ENCODE assay signal across 9 cellular contexts in genomic region chr4:154082760-154083530, GRCh38.
DNase-seq lines count a peak whose midpoint lies in the region; ATAC-seq and TF ChIP-seq lines count a peak whose summit lies in the region.
"Had no signal": no experiment of that assay in that cellular context is flagged by ENCODE, and none has a peak within 500 bp of the region (broad histone marks: within the 10 kb centered on the region; RNA-seq: fewer than 3 reads in every experiment).

No MANE protein-coding gene starts in this region.

- no peak overlapping the region for H2BK15ac ChIP-seq in H9 (ENCODE audit: low read depth, low read length)

- no peak overlapping the region for H3K27ac ChIP-seq in DND-41 (ENCODE audit: low read length)
- H3K27ac ChIP-seq in H9 (ENCODE audit: insufficient read length, low read depth, low read length) = no peak overlapping the region
- H3K27ac ChIP-seq in esophagus squamous epithelium = no peak overlapping the region
- H3K27ac ChIP-seq in osteoblast (ENCODE audit: low read depth, low read length) = no peak overlapping the region

- H2AFZ ChIP-seq in DND-41 (ENCODE audit: low read depth, low read length) = no peak overlapping the region
- no peak overlapping the region for H2AFZ ChIP-seq in H9 (ENCODE audit: low read length)
- no peak overlapping the region for H2AFZ ChIP-seq in osteoblast (ENCODE audit: low read length)

- no peak overlapping the region for H3K4ac ChIP-seq in H9 (ENCODE audit: low read depth, low read length)

- no peak overlapping the region for H3K56ac ChIP-seq in H9 (ENCODE audit: insufficient read length, low read depth, low read length)

- H3K36me3 ChIP-seq in DND-41 (ENCODE audit: insufficient read depth, low read length) = no peaks in the 10 kb centered on the region
- H3K36me3 ChIP-seq in esophagus squamous epithelium = no peaks in the 10 kb centered on the region
- H3K36me3 ChIP-seq in osteoblast (ENCODE audit: insufficient read depth, low read length) = no peaks in the 10 kb centered on the region

- TF ChIP-seq POLR2A in esophagus squamous epithelium (IDR thresholded peaks at IDR 0.05) = no peak

- H2BK20ac ChIP-seq in H9 (ENCODE audit: low read depth, low read length, poor library complexity, severe bottlenecking) = no peak overlapping the region

- H3K79me2 ChIP-seq in DND-41 (ENCODE audit: insufficient read depth, low read length) (no peaks in the 10 kb centered on the region), H9 (ENCODE audit: insufficient read depth, low read length) (no peaks in the 10 kb centered on the region), osteoblast (ENCODE audit: insufficient read depth, low read length) (no peaks in the 10 kb centered on the region)

- peak; percentile 81 for ATAC-seq in DND-41 (ENCODE audit: insufficient read depth, low read depth)

- no peak overlapping the region for H4K8ac ChIP-seq in H9 (replicated peaks; ENCODE audit: insufficient read length, low read depth, low read length)

- H3K4me3 Mint-ChIP-seq in H9 = no peak overlapping the region

- no peak overlapping the region for H4K91ac ChIP-seq in H9 (ENCODE audit: insufficient read length, low read depth, low read length)

- H2BK120ac ChIP-seq in H9 (ENCODE audit: low read depth, low read length, poor library complexity, severe bottlenecking) = no peak overlapping the region

- H2BK5ac ChIP-seq in H9 (ENCODE audit: insufficient read length, low read length) = no peak overlapping the region

- DNase-seq in DND-41 = peak; percentile 24
- DNase-seq in H9 = peak; percentile 80
- DNase-seq in OCI-M1 (lab: John Stamatoyannopoulos, UW) = peak; percentile 32
- DNase-seq in iPS-NIHi11 (ENCODE audit: low spot score) = peak; percentile 46
- no peak for DNase-seq in SHP77 treated with DMSO at 0.1 percent for 48 hours (lab: John Stamatoyannopoulos, UW)
- no peak for DNase-seq in esophagus squamous epithelium (lab: John Stamatoyannopoulos, UW)
- DNase-seq in putamen (ENCODE audit: low spot score) = no peak
- no peak for DNase-seq in osteoblast (ENCODE audit: insufficient read length, low spot score, missing footprints)
- DNase-seq: effector CD8-positive, alpha-beta T cell had no signal

- TF ChIP-seq CTCF in DND-41 (IDR thresholded peaks at IDR 0.05; ENCODE audit: borderline replicate concordance, extremely low read depth, low read length, poor library complexity, severe bottlenecking) = peak; percentile 60
- TF ChIP-seq CTCF in H9 (conservative IDR thresholded peaks at IDR 0.05) = peak; percentile 79
- TF ChIP-seq CTCF in esophagus squamous epithelium (IDR thresholded peaks at IDR 0.05) = peak in 1 of 6 experiments; percentile 13
- TF ChIP-seq CTCF in osteoblast (IDR thresholded peaks at IDR 0.05; ENCODE audit: extremely low read depth, low read depth, low read length) = no peak

- intact Hi-C loops in esophagus squamous epithelium (cut with DNase I) = no loop called here

- H3K27ac Mint-ChIP-seq in H9 = no peak overlapping the region

- no peak overlapping the region for H3K18ac ChIP-seq in H9 (ENCODE audit: insufficient read length, low read depth, low read length)

- H3K14ac ChIP-seq in H9 (ENCODE audit: insufficient read depth, low read length) = no peak overlapping the region

- no peak overlapping the region for H3K23ac ChIP-seq in H9 (ENCODE audit: insufficient read length, low read depth, low read length)

- H3K4me2 ChIP-seq in DND-41 (ENCODE audit: insufficient read depth, low read length) (no peak overlapping the region), H9 (ENCODE audit: insufficient read depth, insufficient read length, low read length) (no peak overlapping the region), osteoblast (ENCODE audit: insufficient read depth, low read length) (no peak overlapping the region)

- H3K27me3 Mint-ChIP-seq in H9 (ENCODE audit: low read depth) = no peaks in the 10 kb centered on the region

- H3K36me3 Mint-ChIP-seq in H9 (ENCODE audit: insufficient read depth in 1 of 3, low read depth in 3 of 3) = no peaks in the 10 kb centered on the region

- H4K5ac ChIP-seq in H9 (ENCODE audit: insufficient read length, low read depth, low read length) = no peak overlapping the region

- H3K9me3 ChIP-seq in DND-41 (ENCODE audit: insufficient read depth, low read length, severe bottlenecking) = no peaks in the 10 kb centered on the region
- no peaks in the 10 kb centered on the region for H3K9me3 ChIP-seq in H9 (ENCODE audit: control insufficient read depth, low read depth, low read length)
- no peaks in the 10 kb centered on the region for H3K9me3 ChIP-seq in esophagus squamous epithelium
- H3K9me3 ChIP-seq in osteoblast (ENCODE audit: low read depth, low read length) = no peaks in the 10 kb centered on the region

- no peak overlapping the region for H2BK12ac ChIP-seq in H9 (ENCODE audit: insufficient read length, low read depth, low read length)

- H3K9ac ChIP-seq in DND-41 (ENCODE audit: low read depth, low read length) (no peak overlapping the region), H9 (ENCODE audit: extremely low read depth, insufficient read length, low read length) (no peak overlapping the region)

- H3K79me1 ChIP-seq in H9 (ENCODE audit: insufficient read depth, low read depth, low read length, poor library complexity, severe bottlenecking) = no peaks in the 10 kb centered on the region

- H3K27me3 ChIP-seq in DND-41 (ENCODE audit: insufficient read depth, low read length, poor library complexity) (no peaks in the 10 kb centered on the region), H9 (ENCODE audit: insufficient read depth, low read length) (no peaks in the 10 kb centered on the region), esophagus squamous epithelium (no peaks in the 10 kb centered on the region), osteoblast (ENCODE audit: insufficient read depth, low read length) (no peaks in the 10 kb centered on the region)

- peaks cover 5 to 6% of the 10 kb centered on the region in 2 experiments; a peak in 3 of 4 replicates for H3K4me1 Mint-ChIP-seq in H9

- H3T11ph ChIP-seq in H9 (ENCODE audit: low read length) = no peak overlapping the region

- H3K4me1 ChIP-seq in DND-41 (ENCODE audit: insufficient read depth, low read length) (no peaks in the 10 kb centered on the region), H9 (ENCODE audit: insufficient read depth, low read length) (no peaks in the 10 kb centered on the region), esophagus squamous epithelium (no peaks in the 10 kb centered on the region), osteoblast (ENCODE audit: insufficient read depth, low read length) (no peaks in the 10 kb centered on the region)

- no peak overlapping the region for H2AK5ac ChIP-seq in H9 (ENCODE audit: insufficient read length, low read length)

- H4K20me1 ChIP-seq in DND-41 (ENCODE audit: insufficient read depth, low read length) = no peaks in the 10 kb centered on the region
- H4K20me1 ChIP-seq in H9 (ENCODE audit: control insufficient read depth, insufficient read depth, insufficient read length) = no peaks in the 10 kb centered on the region
- no peaks in the 10 kb centered on the region for H4K20me1 ChIP-seq in osteoblast (ENCODE audit: insufficient read depth, low read length)

- H3K4me3 ChIP-seq in DND-41 (ENCODE audit: low read depth in 1 of 2, low read length in 2 of 2) (no peak overlapping the region), esophagus squamous epithelium (no peak overlapping the region), osteoblast (ENCODE audit: insufficient read depth, low read length) (no peak overlapping the region)

- no CpG with 5 or more reads among the region's 5 CpGs for WGBS in H9 (ENCODE audit: extremely low coverage, insufficient read length, low lambda C conversion rate)
- WGBS in esophagus squamous epithelium, 2 donors = 72% methylated on average over 5 of the region's 5 CpGs

- no peaks in the 10 kb centered on the region for H3K9me3 Mint-ChIP-seq in H9

- H3K23me2 ChIP-seq in H9 (ENCODE audit: insufficient read length, low read depth, low read length, poor library complexity, severe bottlenecking) = no peaks in the 10 kb centered on the region

Comparison
In these comparisons a context has a peak if more than half of its experiments do, and no peak if none do; other contexts are left out.
1. DNase-seq: peak in DND-41 (single experiment), H9 (single experiment), OCI-M1 (single experiment) and iPS-NIHi11 (single experiment); none in SHP77 treated with DMSO at 0.1 percent for 48 hours (single experiment), esophagus squamous epithelium (single experiment), putamen (single experiment) and osteoblast (single experiment).